In genomic region chr22:47355776-47356432, GRCh38 we compare ENCODE assay signal across 23 cellular contexts.
DNase-seq lines count a peak whose midpoint lies in the region; ATAC-seq and TF ChIP-seq lines count a peak whose summit lies in the region.
"Had no signal": no experiment of that assay in that cellular context is flagged by ENCODE, and none has a peak within 500 bp of the region (broad histone marks: within the 10 kb centered on the region; RNA-seq: fewer than 3 reads in every experiment).

No MANE protein-coding gene starts in this region.

- no peaks in the 10 kb centered on the region for H3K4me1 Mint-ChIP-seq in type B pancreatic cell (ENCODE audit: unreplicated experiment)
- no peaks in the 10 kb centered on the region for H3K4me1 Mint-ChIP-seq in activated T-helper 17 cell treated with anti-CD3 and anti-CD28 coated beads, Interleukin-2, amount 50 U/mL, for 72 hours
- H3K4me1 Mint-ChIP-seq: activated CD4-positive, alpha-beta T cell treated with anti-CD3 and anti-CD28 coated beads for 36 hours; brain; naive B cell had no signal

- no peak for TF ChIP-seq CTCF in type B pancreatic cell (conservative IDR thresholded peaks at IDR 0.05)

- no peak for ATAC-seq in activated T-helper 17 cell treated with anti-CD3 and anti-CD28 coated beads, Interleukin-2, amount 50 U/mL, for 72 hours (replicated peaks)
- ATAC-seq: activated CD4-positive, alpha-beta T cell treated with anti-CD3 and anti-CD28 coated beads for 36 hours; activated CD8-positive, alpha-beta T cell treated with anti-CD3 and anti-CD28 coated beads, Interleukin-2, amount 10 ng/mL, durations not matched to agents 7 days and 5 days had no signal

- no peak overlapping the region for H3K4me3 Mint-ChIP-seq in type B pancreatic cell
- no peak overlapping the region for H3K4me3 Mint-ChIP-seq in activated T-helper 17 cell treated with anti-CD3 and anti-CD28 coated beads, Interleukin-2, amount 50 U/mL, for 72 hours
- H3K4me3 Mint-ChIP-seq: activated CD4-positive, alpha-beta T cell treated with anti-CD3 and anti-CD28 coated beads for 36 hours; activated CD8-positive, alpha-beta T cell treated with anti-CD3 and anti-CD28 coated beads, Interleukin-2, amount 10 ng/mL, durations not matched to agents 7 days and 5 days; activated naive CD4-positive, alpha-beta T cell treated with anti-CD3 and anti-CD28 coated beads for 36 hours; activated T-cell treated with anti-CD3 and anti-CD28 coated beads, Interleukin-2, amount 50 U/mL, for 24 hours; brain; naive B cell; stimulated activated naive CD8-positive, alpha-beta T cell treated with anti-CD3 and anti-CD28 coated beads, Interleukin-15, Interleukin-2, amounts not matched to agents 100 ng/mL and 50 ng/mL, for 24 hours; T-helper 1 cell treated with Interleukin-12 subunit alpha and Interleukin-12 subunit beta and Interleukin-4 antibody, amounts not matched to agents 30 μg/mL and 1 μg/mL, for 36 hours had no signal

- H3K27ac Mint-ChIP-seq in type B pancreatic cell, result no peak overlapping the region
- H3K27ac Mint-ChIP-seq in activated T-helper 17 cell treated with anti-CD3 and anti-CD28 coated beads, Interleukin-2, amount 50 U/mL, for 72 hours, result no peak overlapping the region
- H3K27ac Mint-ChIP-seq: activated CD4-positive, alpha-beta T cell treated with anti-CD3 and anti-CD28 coated beads for 36 hours; activated CD8-positive, alpha-beta T cell treated with anti-CD3 and anti-CD28 coated beads, Interleukin-2, amount 10 ng/mL, durations not matched to agents 7 days and 5 days; activated naive CD4-positive, alpha-beta T cell treated with anti-CD3 and anti-CD28 coated beads for 36 hours; activated T-cell treated with anti-CD3 and anti-CD28 coated beads, Interleukin-2, amount 50 U/mL, for 24 hours; brain; naive B cell; stimulated activated naive CD8-positive, alpha-beta T cell treated with anti-CD3 and anti-CD28 coated beads, Interleukin-15, Interleukin-2, amounts not matched to agents 100 ng/mL and 50 ng/mL, for 24 hours; T-helper 1 cell treated with Interleukin-12 subunit alpha and Interleukin-12 subunit beta and Interleukin-4 antibody, amounts not matched to agents 30 μg/mL and 1 μg/mL, for 36 hours had no signal

- no peaks in the 10 kb centered on the region for H3K9me3 Mint-ChIP-seq in type B pancreatic cell
- no peaks in the 10 kb centered on the region for H3K9me3 Mint-ChIP-seq in activated T-helper 17 cell treated with anti-CD3 and anti-CD28 coated beads, Interleukin-2, amount 50 U/mL, for 72 hours
- H3K9me3 Mint-ChIP-seq: activated naive CD4-positive, alpha-beta T cell treated with anti-CD3 and anti-CD28 coated beads for 36 hours; activated T-cell treated with anti-CD3 and anti-CD28 coated beads, Interleukin-2, amount 50 U/mL, for 24 hours; stimulated activated naive CD8-positive, alpha-beta T cell treated with anti-CD3 and anti-CD28 coated beads, Interleukin-15, Interleukin-2, amounts not matched to agents 100 ng/mL and 50 ng/mL, for 24 hours; T-helper 1 cell treated with Interleukin-12 subunit alpha and Interleukin-12 subunit beta and Interleukin-4 antibody, amounts not matched to agents 30 μg/mL and 1 μg/mL, for 36 hours had no signal

- DNase-seq in activated CD8-positive, alpha-beta memory T cell treated with anti-CD3 and anti-CD28 coated beads for 24 hours, result peak; percentile 40
- no peak for DNase-seq in activated CD8-positive, alpha-beta memory T cell treated with anti-CD3 and anti-CD28 coated beads, Interleukin-2, amount 50 U/mL, for 4 hours
- peak; percentile 88 to 97 for DNase-seq in NCI-H524 (lab: John Stamatoyannopoulos, UW)
- DNase-seq in ecto neural progenitor cell (ENCODE audit: low spot score), result peak; percentile 28
- DNase-seq in type B pancreatic cell (ENCODE audit: extremely low spot score, unreplicated experiment), result peak; percentile 31
- DNase-seq in DMS 273 treated with DMSO at 0.1 percent for 48 hours (lab: John Stamatoyannopoulos, UW), result no peak
- DNase-seq: ACHN; activated CD4-positive, alpha-beta T cell treated with anti-CD3 and anti-CD28 coated beads for 36 hours; activated CD8-positive, alpha-beta T cell treated with anti-CD3 and anti-CD28 coated beads, Interleukin-2, amount 10 ng/mL, durations not matched to agents 7 days and 5 days; activated naive CD4-positive, alpha-beta T cell treated with anti-CD3 and anti-CD28 coated beads for 36 hours; activated T-cell treated with anti-CD3 and anti-CD28 coated beads, Interleukin-2, amount 50 U/mL, for 24 hours; DMS79; GF-D8; left ventricle myocardium inferior; naive B cell; NCI-H1105; NCI-H2081; NCI-H345; tibial artery had no signal

- H3K36me3 Mint-ChIP-seq in type B pancreatic cell, result no peaks in the 10 kb centered on the region
- no peaks in the 10 kb centered on the region for H3K36me3 Mint-ChIP-seq in activated T-helper 17 cell treated with anti-CD3 and anti-CD28 coated beads, Interleukin-2, amount 50 U/mL, for 72 hours (ENCODE audit: low read depth)
- H3K36me3 Mint-ChIP-seq: brain, naive B cell had no signal

- H3K27me3 Mint-ChIP-seq in type B pancreatic cell, result no peaks in the 10 kb centered on the region
- peaks cover 8% of the 10 kb centered on the region for H3K27me3 Mint-ChIP-seq in activated T-helper 17 cell treated with anti-CD3 and anti-CD28 coated beads, Interleukin-2, amount 50 U/mL, for 72 hours
- H3K27me3 Mint-ChIP-seq: stimulated activated naive CD8-positive, alpha-beta T cell treated with anti-CD3 and anti-CD28 coated beads, Interleukin-15, Interleukin-2, amounts not matched to agents 100 ng/mL and 50 ng/mL, for 24 hours had no signal

Comparison
In these comparisons a context has a peak if more than half of its experiments do, and no peak if none do; other contexts are left out.
1. DNase-seq: peak in activated CD8-positive, alpha-beta memory T cell treated with anti-CD3 and anti-CD28 coated beads for 24 hours (single experiment), NCI-H524 (2 of 2), ecto neural progenitor cell (single experiment) and type B pancreatic cell (single experiment); none in activated CD8-positive, alpha-beta memory T cell treated with anti-CD3 and anti-CD28 coated beads, Interleukin-2, amount 50 U/mL, for 4 hours (single experiment) and DMS 273 treated with DMSO at 0.1 percent for 48 hours (single experiment).